16 cellular contexts compared by ENCODE assay signal in the genomic region with DNA sequence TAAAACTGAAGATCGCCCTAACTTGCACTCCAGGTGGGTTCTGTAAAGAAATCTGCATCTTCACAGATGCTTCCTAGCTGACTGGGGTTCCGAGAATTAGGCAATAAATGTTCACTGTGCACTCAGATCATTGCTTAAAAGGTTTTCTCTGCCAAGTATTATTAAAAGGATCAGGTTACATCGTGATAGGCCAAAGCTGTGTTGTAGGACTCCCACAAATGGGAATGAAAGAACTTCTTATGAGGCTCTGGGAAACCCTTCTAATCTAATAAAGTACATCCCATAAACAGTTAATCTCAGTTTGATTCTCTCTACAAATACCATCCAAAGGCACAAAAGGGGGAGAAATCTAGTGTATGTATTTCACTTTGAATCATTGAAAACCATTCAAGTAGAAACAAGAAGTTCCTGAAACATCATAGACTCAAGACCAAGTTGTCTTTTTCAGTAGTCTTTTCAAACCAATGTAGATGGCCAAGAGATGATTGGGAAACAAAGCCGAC. TPM values are rescaled to one million over a fixed set of nuclear protein-coding genes. Genes with fewer than 3 reads are reported as not detected.
DNase-seq lines count a peak whose midpoint lies in the region; ATAC-seq and TF ChIP-seq lines count a peak whose summit lies in the region.
"Had no signal": no experiment of that assay in that cellular context is flagged by ENCODE, and none has a peak within 500 bp of the region (broad histone marks: within the 10 kb centered on the region; RNA-seq: fewer than 3 reads in every experiment).

No MANE protein-coding gene starts in this region.

- intact Hi-C loops in Right ventricle myocardium superior (cut with DNase I): no loop called here

- no peak for TF ChIP-seq CTCF in foreskin fibroblast (IDR thresholded peaks at IDR 0.05; ENCODE audit: low read depth, low read length)

- ATAC-seq in GM18498 (IDR thresholded peaks at IDR 0.05; ENCODE audit: unreplicated experiment) (no peak), Right ventricle myocardium superior (ENCODE audit: poor library complexity) (no peak)

- CTCF ChIA-PET in HEK293T (lab: Yijun Ruan, JAX): interaction anchor here (0.6 to 1.1 kb wide), 3 partner anchors 295 to 472 kb away, joined by 3 to 5 read pairs (median 3); no protein-coding TSS in a partner anchor

- no peak overlapping the region for H3K4me3 ChIP-seq in foreskin fibroblast (ENCODE audit: low read depth in 1 of 2, low read length in 2 of 2)
- H3K4me3 ChIP-seq: MG63 had no signal

- POLR2A ChIA-PET in HEK293T (lab: Yijun Ruan, JAX): interaction anchor here (1.1 to 2.1 kb wide), 4 partner anchors 10 to 49 kb away, joined by 4 to 7 read pairs (median 4); partner anchors contain the start of gene OBI1

- DNase-seq in NCI-H1092 treated with DMSO at 0.1 percent for 48 hours (lab: John Stamatoyannopoulos, UW) (peak; percentile 58), NCI-H1092 (lab: John Stamatoyannopoulos, UW) (no peak), HEK293T (ENCODE audit: extremely low spot score) (no peak), NCI-H748 treated with DMSO at 0.1 percent for 48 hours (lab: John Stamatoyannopoulos, UW) (peak; percentile 9), foreskin fibroblast (peak; percentile 23 to 64), Right ventricle myocardium superior (no peak)
- DNase-seq in activated effector memory CD4-positive, alpha-beta T cell treated with anti-CD3 and anti-CD28 coated beads, Interleukin-2, amount 50 U/mL, for 16 hours: no peak
- DNase-seq: activated CD4-positive, alpha-beta T cell treated with anti-CD3 and anti-CD28 coated beads for 1 hour; activated T-cell treated with anti-CD3 and anti-CD28 coated beads, Interleukin-2, amount 50 U/mL, for 4 hours; aorta; Calu3; dermis blood vessel endothelial cell; gastrocnemius medialis; MG63; SW 1271 had no signal

TF ChIP-seq in HEK293T, 16 proteins besides CTCF, POLR2A, EP300 and RAD21:
- TF ChIP-seq ARNT (IDR thresholded peaks at IDR 0.05) (no peak), PKNOX1 (IDR thresholded peaks at IDR 0.05) (no peak), TARDBP (IDR thresholded peaks at IDR 0.05) (0 out of 2 replicates have a peak, but pooled peaks have one; percentile 19), HDGF (IDR thresholded peaks at IDR 0.05; ENCODE audit: borderline replicate concordance) (no peak), FOXK2 (IDR thresholded peaks at IDR 0.05) (no peak), CTBP1 (IDR thresholded peaks at IDR 0.05; ENCODE audit: borderline replicate concordance) (0 out of 2 replicates have a peak, but pooled peaks have one; percentile 9), NFRKB (IDR thresholded peaks at IDR 0.05) (no peak)

RNA-seq across cellular contexts. Expression of gene POU4F1, which starts 7.1 kb away (rescaled TPM):
- total RNA-seq in Right ventricle myocardium superior: not detected
- total RNA-seq: dermis blood vessel endothelial cell, gastrocnemius medialis had no signal

RNA-seq across cellular contexts. Expression of gene OBI1, which starts 48.5 kb away (rescaled TPM):
- 9.3 TPM for total RNA-seq in Right ventricle myocardium superior

Comparison
In these comparisons a context has a peak if more than half of its experiments do, and no peak if none do; other contexts are left out.
1. DNase-seq: peak in NCI-H1092 treated with DMSO at 0.1 percent for 48 hours (single experiment), NCI-H748 treated with DMSO at 0.1 percent for 48 hours (single experiment) and foreskin fibroblast (2 of 2); none in NCI-H1092 (single experiment), HEK293T (single experiment), activated effector memory CD4-positive, alpha-beta T cell treated with anti-CD3 and anti-CD28 coated beads, Interleukin-2, amount 50 U/mL, for 16 hours (single experiment) and Right ventricle myocardium superior (single experiment).